In the genomic region with DNA sequence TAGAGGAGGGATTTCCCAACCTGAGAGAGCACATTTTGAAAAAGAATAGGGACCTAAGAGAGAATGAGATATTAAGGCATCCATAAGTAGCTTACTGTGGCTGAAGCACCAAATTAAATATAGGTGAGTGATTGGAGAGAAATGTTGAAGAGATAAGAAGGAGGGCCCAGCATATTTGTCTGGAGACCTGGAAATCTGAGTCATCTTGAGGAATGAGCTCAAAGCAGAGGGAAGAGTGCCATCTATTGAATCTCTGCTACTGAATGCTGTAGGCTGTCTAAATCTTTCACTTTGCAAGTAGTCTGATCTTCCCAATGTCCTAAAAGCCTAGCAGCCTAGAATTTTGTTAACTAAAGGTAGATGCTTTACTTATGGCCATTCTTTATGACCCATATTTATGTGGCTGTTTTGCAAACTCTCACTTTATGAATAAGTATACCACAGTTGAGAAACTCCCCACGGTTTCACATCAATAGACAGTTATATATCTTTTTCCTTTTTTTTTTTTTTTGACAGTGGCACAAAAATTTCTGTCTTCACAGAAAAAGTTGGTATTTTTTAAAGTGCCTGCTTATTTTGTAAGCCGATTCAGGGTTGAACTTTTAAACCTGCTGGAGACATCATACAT, we compare ENCODE assay signal across 12 cellular contexts.
DNase-seq lines count a peak whose midpoint lies in the region; ATAC-seq lines count a peak whose summit lies in the region.
"Had no signal": no experiment of that assay in that cellular context is flagged by ENCODE, and none has a peak within 500 bp of the region (broad histone marks: within the 10 kb centered on the region; RNA-seq: fewer than 3 reads in every experiment).

No MANE protein-coding gene starts in this region.

- H3K9me3 Mint-ChIP-seq in activated T-helper 1 cell treated with anti-CD3 and anti-CD28 coated beads, Interleukin-12 subunit alpha, Interleukin-12 subunit beta, Interleukin-2, Interleukin-4 antibody, amounts not matched to agents 30 ng/mL and 10 ng/mL and 1 ng/mL, durations not matched to agents 14 hours and 24 hours and 36 hours = no peaks in the 10 kb centered on the region

- peaks cover 4% of the 10 kb centered on the region for H3K4me1 Mint-ChIP-seq in activated T-helper 1 cell treated with anti-CD3 and anti-CD28 coated beads, Interleukin-12 subunit alpha, Interleukin-12 subunit beta, Interleukin-2, Interleukin-4 antibody, amounts not matched to agents 30 ng/mL and 10 ng/mL and 1 ng/mL, durations not matched to agents 14 hours and 24 hours and 36 hours (ENCODE audit: low read depth)

- peak; percentile 22 for DNase-seq in Ammon's horn (ENCODE audit: low spot score)
- peak; percentile 66 for DNase-seq in HS-27A (ENCODE audit: low read depth)
- peak; percentile 34 for DNase-seq in SW480 (ENCODE audit: low spot score)
- peak; percentile 10 for DNase-seq in iris pigment epithelial cell (ENCODE audit: low read depth)
- no peak for DNase-seq in mesenteric fat pad (ENCODE audit: low spot score)
- DNase-seq in activated T-helper 1 cell treated with anti-CD3 and anti-CD28 coated beads, Interleukin-12 subunit alpha, Interleukin-12 subunit beta, Interleukin-2, Interleukin-4 antibody, amounts not matched to agents 30 ng/mL and 10 ng/mL and 1 ng/mL, durations not matched to agents 14 hours and 24 hours and 36 hours (ENCODE audit: low spot score) = no peak
- DNase-seq in activated CD8-positive, alpha-beta memory T cell treated with anti-CD3 and anti-CD28 coated beads, Interleukin-2, amount 50 U/mL, for 48 hours = no peak
- DNase-seq: activated CD4-positive, CD25-positive, alpha-beta regulatory T cell treated with anti-CD3 and anti-CD28 coated beads, Interleukin-2, amount 50 U/mL, for 72 hours; COR-L47; NCI-H2029 treated with DMSO at 0.1 percent for 48 hours; testis had no signal

- intact Hi-C loops in activated T-helper 1 cell treated with anti-CD3 and anti-CD28 coated beads, Interleukin-12 subunit alpha, Interleukin-12 subunit beta, Interleukin-2, Interleukin-4 antibody, amounts not matched to agents 30 ng/mL and 10 ng/mL and 1 ng/mL, durations not matched to agents 14 hours and 24 hours and 36 hours (cut with micrococcal nuclease) = no loop called here

- H3K27me3 Mint-ChIP-seq in activated T-helper 1 cell treated with anti-CD3 and anti-CD28 coated beads, Interleukin-12 subunit alpha, Interleukin-12 subunit beta, Interleukin-2, Interleukin-4 antibody, amounts not matched to agents 30 ng/mL and 10 ng/mL and 1 ng/mL, durations not matched to agents 14 hours and 24 hours and 36 hours (ENCODE audit: insufficient read depth) = peaks cover 2% of the 10 kb centered on the region

- H3K36me3 Mint-ChIP-seq in activated T-helper 1 cell treated with anti-CD3 and anti-CD28 coated beads, Interleukin-12 subunit alpha, Interleukin-12 subunit beta, Interleukin-2, Interleukin-4 antibody, amounts not matched to agents 30 ng/mL and 10 ng/mL and 1 ng/mL, durations not matched to agents 14 hours and 24 hours and 36 hours (ENCODE audit: low read depth) = no peaks in the 10 kb centered on the region

- no peak overlapping the region for H3K4me3 Mint-ChIP-seq in activated T-helper 1 cell treated with anti-CD3 and anti-CD28 coated beads, Interleukin-12 subunit alpha, Interleukin-12 subunit beta, Interleukin-2, Interleukin-4 antibody, amounts not matched to agents 30 ng/mL and 10 ng/mL and 1 ng/mL, durations not matched to agents 14 hours and 24 hours and 36 hours

- ATAC-seq in HG03039 (IDR thresholded peaks at IDR 0.05; ENCODE audit: unreplicated experiment) = no peak

- no peak overlapping the region for H3K27ac Mint-ChIP-seq in activated T-helper 1 cell treated with anti-CD3 and anti-CD28 coated beads, Interleukin-12 subunit alpha, Interleukin-12 subunit beta, Interleukin-2, Interleukin-4 antibody, amounts not matched to agents 30 ng/mL and 10 ng/mL and 1 ng/mL, durations not matched to agents 14 hours and 24 hours and 36 hours

Comparison
In these comparisons a context has a peak if more than half of its experiments do, and no peak if none do; other contexts are left out.
1. DNase-seq: peak in Ammon's horn (single experiment), HS-27A (single experiment), SW480 (single experiment) and iris pigment epithelial cell (single experiment); none in mesenteric fat pad (single experiment), activated T-helper 1 cell treated with anti-CD3 and anti-CD28 coated beads, Interleukin-12 subunit alpha, Interleukin-12 subunit beta, Interleukin-2, Interleukin-4 antibody, amounts not matched to agents 30 ng/mL and 10 ng/mL and 1 ng/mL, durations not matched to agents 14 hours and 24 hours and 36 hours (single experiment) and activated CD8-positive, alpha-beta memory T cell treated with anti-CD3 and anti-CD28 coated beads, Interleukin-2, amount 50 U/mL, for 48 hours (single experiment).